Comparison of ENCODE assay signal across 27 cellular contexts in the genomic region with DNA sequence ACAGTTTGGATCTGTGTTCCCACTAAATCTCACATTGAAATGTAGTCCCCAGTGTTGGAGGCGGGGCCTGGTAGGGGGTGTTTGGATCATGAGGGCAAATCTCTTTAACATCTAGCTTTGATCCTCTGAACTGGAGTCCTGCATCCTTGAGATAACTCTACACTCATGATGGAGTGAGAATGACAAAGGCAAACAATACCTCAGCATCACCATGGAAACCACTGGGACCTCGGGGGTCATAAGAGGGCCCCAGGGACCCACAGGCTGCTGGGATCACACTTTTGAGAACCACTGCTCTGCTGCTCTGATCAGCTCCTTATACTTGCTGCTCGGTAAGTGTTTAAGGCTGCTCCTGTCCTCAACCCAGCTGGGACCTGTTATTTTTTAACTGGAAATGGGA.
"Had no signal": no experiment of that assay in that cellular context is flagged by ENCODE, and none has a peak within 500 bp of the region (broad histone marks: within the 10 kb centered on the region; RNA-seq: fewer than 3 reads in every experiment).

No MANE protein-coding gene starts in this region.

- H3K36me3 ChIP-seq: heart left ventricle, lower lobe of right lung, neutrophil, pancreas, right lobe of liver had no signal

- H3K27ac ChIP-seq: dorsolateral prefrontal cortex, epithelial cell of prostate, gastroesophageal sphincter, heart left ventricle, hepatocyte, lower lobe of right lung, neutrophil, pancreas, right lobe of liver, stomach, testis, tibial artery had no signal

- DNase-seq: cerebellar nuclear complex; effector CD4-positive, alpha-beta T cell; endodermal cell; foreskin fibroblast; heart left ventricle; left ventricle myocardium superior; lower lobe of right lung; natural killer cell; pancreas; right lobe of liver; small intestine; stimulated activated CD4-positive, alpha-beta T cell treated with anti-CD3 and anti-CD28 coated beads, Interleukin-12 subunit alpha, Interleukin-12 subunit beta, amount 100 ng/mL, for 4 hours; stimulated activated CD4-positive, alpha-beta T cell treated with anti-CD3 and anti-CD28 coated beads, Interleukin-1b, Interleukin-23, amount 100 ng/mL, for 48 hours; stimulated activated CD4-positive, alpha-beta T cell treated with anti-CD3 and anti-CD28 coated beads, Interleukin-4, amount 100 ng/mL, for 1 hour; stimulated activated naive CD4-positive, alpha-beta T cell treated with Interleukin-2 at 50 U/mL for 16 hours; stomach; testis; tibial artery had no signal

- H3K9me3 ChIP-seq: neutrophil, pancreas, right lobe of liver, testis had no signal

- H3K27me3 Mint-ChIP-seq: progenitor cell of endocrine pancreas, type B pancreatic cell had no signal

- H3K4me3 ChIP-seq: dorsolateral prefrontal cortex, gastroesophageal sphincter, heart left ventricle, hepatocyte, lower lobe of right lung, pancreas, right lobe of liver, stomach, testis, tibial artery had no signal

- H3K4me3 Mint-ChIP-seq: endodermal cell; natural killer cell; stimulated activated effector memory CD8-positive, alpha-beta T cell treated with anti-CD3 and anti-CD28 coated beads, Interleukin-12 subunit alpha, Interleukin-12 subunit beta, amount 100 ng/mL, for 72 hours; type B pancreatic cell had no signal

- H3K4me1 Mint-ChIP-seq: endodermal cell; natural killer cell; stimulated activated effector memory CD8-positive, alpha-beta T cell treated with anti-CD3 and anti-CD28 coated beads, Interleukin-12 subunit alpha, Interleukin-12 subunit beta, amount 100 ng/mL, for 72 hours had no signal

- H3K27ac Mint-ChIP-seq: endodermal cell; natural killer cell; progenitor cell of endocrine pancreas; stimulated activated effector memory CD8-positive, alpha-beta T cell treated with anti-CD3 and anti-CD28 coated beads, Interleukin-12 subunit alpha, Interleukin-12 subunit beta, amount 100 ng/mL, for 72 hours; type B pancreatic cell had no signal

- H3K4me1 ChIP-seq: gastroesophageal sphincter, pancreas, right lobe of liver, stomach, testis, tibial artery had no signal

- ATAC-seq: esophagus mucosa; gastroesophageal sphincter; heart left ventricle; left ventricle myocardium superior; lower lobe of right lung; natural killer cell; pancreas; right lobe of liver; stimulated activated effector memory CD8-positive, alpha-beta T cell treated with anti-CD3 and anti-CD28 coated beads, Interleukin-12 subunit alpha, Interleukin-12 subunit beta, amount 100 ng/mL, for 72 hours had no signal

- H3K36me3 Mint-ChIP-seq: stimulated activated effector memory CD8-positive, alpha-beta T cell treated with anti-CD3 and anti-CD28 coated beads, Interleukin-12 subunit alpha, Interleukin-12 subunit beta, amount 100 ng/mL, for 72 hours had no signal

- H3K27me3 ChIP-seq: dorsolateral prefrontal cortex, gastroesophageal sphincter, heart left ventricle, hepatocyte, neutrophil, pancreas, right lobe of liver, stomach, testis, tibial artery had no signal
